17 cellular contexts compared by ENCODE assay signal in genomic region chr22:37298748-37299495, GRCh38. TPM values are rescaled to one million over a fixed set of nuclear protein-coding genes. Genes with fewer than 3 reads are reported as not detected.
DNase-seq lines count a peak whose midpoint lies in the region; ATAC-seq and TF ChIP-seq lines count a peak whose summit lies in the region.
"Had no signal": no experiment of that assay in that cellular context is flagged by ENCODE, and none has a peak within 500 bp of the region (broad histone marks: within the 10 kb centered on the region; RNA-seq: fewer than 3 reads in every experiment).

No MANE protein-coding gene starts in this region.

- DNase-seq in activated CD8-positive, alpha-beta memory T cell treated with anti-CD3 and anti-CD28 coated beads, Interleukin-2, amount 10 ng/mL, durations not matched to agents 7 days and 5 days, result no peak
- DNase-seq in activated CD8-positive, alpha-beta memory T cell treated with anti-CD3 and anti-CD28 coated beads, Interleukin-2, amount 50 U/mL, for 4 hours, result no peak
- peak; percentile 6 for DNase-seq in MV-4-11 (lab: John Stamatoyannopoulos, UW)
- no peak for DNase-seq in central memory CD8-positive, alpha-beta T cell (ENCODE audit: low spot score in 2 of 2)
- DNase-seq in spleen, result no peak
- DNase-seq in activated CD4-positive, CD25-positive, alpha-beta regulatory T cell treated with anti-CD3 and anti-CD28 coated beads, Interleukin-2, amount 50 U/mL, for 72 hours, result no peak
- DNase-seq in OCI-M1 (lab: John Stamatoyannopoulos, UW), result no peak
- DNase-seq in DMS53 treated with DMSO at 0.1 percent for 48 hours (lab: John Stamatoyannopoulos, UW; ENCODE audit: unreplicated experiment), result no peak
- DNase-seq: activated CD4-positive, alpha-beta T cell treated with anti-CD3 and anti-CD28 coated beads, Interleukin-2, amount 50 U/mL, for 48 hours; activated gamma-delta T cell; DMS 273 treated with DMSO at 0.1 percent for 48 hours; hypothalamus; NCI-H82; retina had no signal

- peaks cover 16 to 99% (median 73%) of the 10 kb centered on the region in 6 donors for H3K4me1 ChIP-seq in spleen

- peak overlapping the region in 6 of 8 donors; percentile 46 to 87 (median 70) for H3K27ac ChIP-seq in spleen
- H3K27ac ChIP-seq: tibial nerve had no signal

- TF ChIP-seq POLR2A in spleen (IDR thresholded peaks at IDR 0.05), result no peak

- H3K27ac Mint-ChIP-seq in activated CD8-positive, alpha-beta memory T cell treated with anti-CD3 and anti-CD28 coated beads, Interleukin-2, amount 10 ng/mL, durations not matched to agents 7 days and 5 days, result peak overlapping the region; percentile 93
- peak overlapping the region; percentile 78 for H3K27ac Mint-ChIP-seq in central memory CD8-positive, alpha-beta T cell (ENCODE audit: low read depth)
- H3K27ac Mint-ChIP-seq: nephron had no signal

- H3K27me3 ChIP-seq in spleen (replicated peaks in 1 of 7), result no peaks in the 10 kb centered on the region
- H3K27me3 ChIP-seq: tibial nerve had no signal

- no peak overlapping the region for H3K4me3 ChIP-seq in spleen
- H3K4me3 ChIP-seq: tibial nerve had no signal

- no peak for ATAC-seq in activated CD8-positive, alpha-beta memory T cell treated with anti-CD3 and anti-CD28 coated beads, Interleukin-2, amount 10 ng/mL, durations not matched to agents 7 days and 5 days
- no peak for ATAC-seq in central memory CD8-positive, alpha-beta T cell (replicated peaks; ENCODE audit: extremely low read depth, poor library complexity, severe bottlenecking)

- H3K4me3 Mint-ChIP-seq in activated CD8-positive, alpha-beta memory T cell treated with anti-CD3 and anti-CD28 coated beads, Interleukin-2, amount 10 ng/mL, durations not matched to agents 7 days and 5 days, result no peak overlapping the region
- H3K4me3 Mint-ChIP-seq in central memory CD8-positive, alpha-beta T cell, result no peak overlapping the region
- H3K4me3 Mint-ChIP-seq: nephron had no signal

- CTCF ChIA-PET in activated CD8-positive, alpha-beta memory T cell treated with anti-CD3 and anti-CD28 coated beads, Interleukin-2, amount 10 ng/mL, durations not matched to agents 7 days and 5 days (lab: Charles Lee), result interaction anchor here (0.9 to 2.9 kb wide), 6 partner anchors 11 to 293 kb away, joined by 3 to 17 read pairs (median 7); partner anchors contain the start of gene CYTH4

- H3K27me3 Mint-ChIP-seq in activated CD8-positive, alpha-beta memory T cell treated with anti-CD3 and anti-CD28 coated beads, Interleukin-2, amount 10 ng/mL, durations not matched to agents 7 days and 5 days, result no peaks in the 10 kb centered on the region
- H3K27me3 Mint-ChIP-seq in central memory CD8-positive, alpha-beta T cell, result no peaks in the 10 kb centered on the region

- 64 to 77% (median 67%) methylated on average over 17 of the region's 17 CpGs for WGBS in spleen, 5 donors

- H3K4me1 Mint-ChIP-seq in activated CD8-positive, alpha-beta memory T cell treated with anti-CD3 and anti-CD28 coated beads, Interleukin-2, amount 10 ng/mL, durations not matched to agents 7 days and 5 days, result peaks cover 77% of the 10 kb centered on the region
- H3K4me1 Mint-ChIP-seq in central memory CD8-positive, alpha-beta T cell, result peaks cover 71% of the 10 kb centered on the region

- intact Hi-C loops in spleen (cut with DNase I; ENCODE audit: low total_unique reads), result no loop called here

- H3K36me3 Mint-ChIP-seq in activated CD8-positive, alpha-beta memory T cell treated with anti-CD3 and anti-CD28 coated beads, Interleukin-2, amount 10 ng/mL, durations not matched to agents 7 days and 5 days, result peaks cover 61% of the 10 kb centered on the region
- peaks cover 55% of the 10 kb centered on the region for H3K36me3 Mint-ChIP-seq in central memory CD8-positive, alpha-beta T cell (ENCODE audit: insufficient read depth)

- TF ChIP-seq CTCF in spleen (IDR thresholded peaks at IDR 0.05 in 8 of 11, conservative IDR thresholded peaks at IDR 0.05 in 3 of 11), result no peak

- no peaks in the 10 kb centered on the region for H3K9me3 ChIP-seq in spleen
- H3K9me3 ChIP-seq: tibial nerve had no signal

- no peaks in the 10 kb centered on the region for H3K9me3 Mint-ChIP-seq in activated CD8-positive, alpha-beta memory T cell treated with anti-CD3 and anti-CD28 coated beads, Interleukin-2, amount 10 ng/mL, durations not matched to agents 7 days and 5 days (ENCODE audit: low read depth)
- no peaks in the 10 kb centered on the region for H3K9me3 Mint-ChIP-seq in central memory CD8-positive, alpha-beta T cell
- H3K9me3 Mint-ChIP-seq: nephron had no signal

- H3K36me3 ChIP-seq in spleen, result peaks cover 0 to 100% (median 77%) of the 10 kb centered on the region in 6 donors
- H3K36me3 ChIP-seq: tibial nerve had no signal

RNA-seq across cellular contexts. Expression of gene CYTH4, which starts 16.6 kb away (rescaled TPM):
- total RNA-seq in activated CD8-positive, alpha-beta memory T cell treated with anti-CD3 and anti-CD28 coated beads, Interleukin-2, amount 10 ng/mL, durations not matched to agents 7 days and 5 days, result 100 to 1,000 TPM in 1 of 2 experiments, 10 to 100 TPM in 1; 97.8 to 123 TPM
- 100 to 1,000 TPM in 6 of 7 donors, 10 to 100 TPM in 1; 97.5 to 238 (median 118) TPM for total RNA-seq in spleen
- polyA plus RNA-seq in spleen, result 10 to 100 TPM; 35.3 to 58.1 (median 53.6) TPM
- total RNA-seq: bronchial epithelial cell had no signal

RNA-seq across cellular contexts. Expression of gene RAC2, which starts 54.9 kb away (rescaled TPM):
- 100 to 1,000 TPM; 834 to 907 TPM for total RNA-seq in activated CD8-positive, alpha-beta memory T cell treated with anti-CD3 and anti-CD28 coated beads, Interleukin-2, amount 10 ng/mL, durations not matched to agents 7 days and 5 days
- total RNA-seq in spleen, result 100 to 1,000 TPM; 270 to 493 (median 363) TPM
- 100 to 1,000 TPM; 389 to 421 (median 410) TPM for polyA plus RNA-seq in spleen
